ENCODE assay signal across 8 cellular contexts in genomic region chr3:45972534-45973402, GRCh38. TPM values are rescaled to one million over a fixed set of nuclear protein-coding genes. Genes with fewer than 3 reads are reported as not detected.
DNase-seq lines count a peak whose midpoint lies in the region; ATAC-seq lines count a peak whose summit lies in the region.

No MANE protein-coding gene starts in this region.

- CTCF ChIA-PET in activated CD4-positive, alpha-beta memory T cell treated with anti-CD3 and anti-CD28 coated beads, Interleukin-2, amount 10 ng/mL, durations not matched to agents 7 days and 5 days (lab: Charles Lee): interaction anchor here (1.7 kb wide), 1 partner anchor 34 kb away, joined by 6 read pairs; no protein-coding TSS in a partner anchor

- H3K4me1 Mint-ChIP-seq in activated CD4-positive, alpha-beta memory T cell treated with anti-CD3 and anti-CD28 coated beads, Interleukin-2, amount 10 ng/mL, durations not matched to agents 7 days and 5 days: peaks cover 83% of the 10 kb centered on the region

- no peak overlapping the region for H3K4me3 Mint-ChIP-seq in activated CD4-positive, alpha-beta memory T cell treated with anti-CD3 and anti-CD28 coated beads, Interleukin-2, amount 10 ng/mL, durations not matched to agents 7 days and 5 days

- peak; percentile 68 for ATAC-seq in GM21825 (IDR thresholded peaks at IDR 0.05; ENCODE audit: unreplicated experiment)
- no peak for ATAC-seq in GM18520 (IDR thresholded peaks at IDR 0.05; ENCODE audit: unreplicated experiment)

- no peaks in the 10 kb centered on the region for H3K27me3 Mint-ChIP-seq in activated CD4-positive, alpha-beta memory T cell treated with anti-CD3 and anti-CD28 coated beads, Interleukin-2, amount 10 ng/mL, durations not matched to agents 7 days and 5 days

- peaks cover 84% of the 10 kb centered on the region for H3K36me3 Mint-ChIP-seq in activated CD4-positive, alpha-beta memory T cell treated with anti-CD3 and anti-CD28 coated beads, Interleukin-2, amount 10 ng/mL, durations not matched to agents 7 days and 5 days (ENCODE audit: low read depth)

- POLR2A ChIA-PET in activated CD4-positive, alpha-beta memory T cell treated with anti-CD3 and anti-CD28 coated beads, Interleukin-2, amount 10 ng/mL, durations not matched to agents 7 days and 5 days (lab: Charles Lee): interaction anchor here (0.9 to 1.9 kb wide), 10 partner anchors 7 to 313 kb away, joined by 3 to 12 read pairs (median 4); partner anchors contain the start of gene CXCR6

- H3K9me3 Mint-ChIP-seq in activated CD4-positive, alpha-beta memory T cell treated with anti-CD3 and anti-CD28 coated beads, Interleukin-2, amount 10 ng/mL, durations not matched to agents 7 days and 5 days: no peaks in the 10 kb centered on the region

- H3K27ac Mint-ChIP-seq in activated CD4-positive, alpha-beta memory T cell treated with anti-CD3 and anti-CD28 coated beads, Interleukin-2, amount 10 ng/mL, durations not matched to agents 7 days and 5 days: peak overlapping the region; percentile 72

- DNase-seq in AG08396 (ENCODE audit: low spot score): peak; percentile 83
- DNase-seq in activated CD4-positive, alpha-beta memory T cell treated with anti-CD3 and anti-CD28 coated beads, Interleukin-2, amount 10 ng/mL, durations not matched to agents 7 days and 5 days: no peak
- DNase-seq in left kidney (ENCODE audit: low read depth, low spot score): peak; percentile 24
- DNase-seq in NCI-H69 (lab: John Stamatoyannopoulos, UW): no peak
- DNase-seq in stimulated activated CD4-positive, alpha-beta T cell treated with anti-CD3 and anti-CD28 coated beads, Interleukin-4, amount 100 ng/mL, for 24 hours: no peak
- no peak for DNase-seq in COLO668 (lab: John Stamatoyannopoulos, UW; ENCODE audit: unreplicated experiment)

RNA-seq across cellular contexts. Expression of gene FYCO1, which starts 22.9 kb away (rescaled TPM):
- 10 to 100 TPM; 21.7 to 22.6 TPM for total RNA-seq in activated CD4-positive, alpha-beta memory T cell treated with anti-CD3 and anti-CD28 coated beads, Interleukin-2, amount 10 ng/mL, durations not matched to agents 7 days and 5 days

RNA-seq across cellular contexts. Expression of gene CXCR6, which starts 29.5 kb away (rescaled TPM):
- total RNA-seq in activated CD4-positive, alpha-beta memory T cell treated with anti-CD3 and anti-CD28 coated beads, Interleukin-2, amount 10 ng/mL, durations not matched to agents 7 days and 5 days: 10 to 100 TPM; 53.8 to 58.8 TPM

RNA-seq across cellular contexts. Expression of gene XCR1, which starts 54.5 kb away (rescaled TPM):
- total RNA-seq in activated CD4-positive, alpha-beta memory T cell treated with anti-CD3 and anti-CD28 coated beads, Interleukin-2, amount 10 ng/mL, durations not matched to agents 7 days and 5 days: not detected

Comparison
In these comparisons a context has a peak if more than half of its experiments do, and no peak if none do; other contexts are left out.
1. DNase-seq: peak in AG08396 (single experiment) and left kidney (single experiment); none in activated CD4-positive, alpha-beta memory T cell treated with anti-CD3 and anti-CD28 coated beads, Interleukin-2, amount 10 ng/mL, durations not matched to agents 7 days and 5 days (single experiment), NCI-H69 (single experiment), stimulated activated CD4-positive, alpha-beta T cell treated with anti-CD3 and anti-CD28 coated beads, Interleukin-4, amount 100 ng/mL, for 24 hours (single experiment) and COLO668 (single experiment).